ENCODE assay signal across 8 cellular contexts in genomic region chr5:160312960-160313734, GRCh38. TPM values are rescaled to one million over a fixed set of nuclear protein-coding genes. Genes with fewer than 3 reads are reported as not detected.
DNase-seq lines count a peak whose midpoint lies in the region; ATAC-seq, FAIRE-seq and TF ChIP-seq lines count a peak whose summit lies in the region.

No MANE protein-coding gene starts in this region.

- no peaks in the 10 kb centered on the region for H3K9me3 ChIP-seq in endothelial cell of umbilical vein (replicated peaks; ENCODE audit: control insufficient read depth, insufficient read depth, low read length)

- no peaks in the 10 kb centered on the region for H3K27me3 ChIP-seq in endothelial cell of umbilical vein (ENCODE audit: control insufficient read depth in 2 of 2, insufficient read depth in 2 of 2, low read length in 2 of 2)

- dilution Hi-C loops in endothelial cell of umbilical vein (cut with MboI; ENCODE audit: extremely low pct_ligation_motif_present, low sequenced_read_pairs): no loop called here

- no peak overlapping the region for H3K27ac ChIP-seq in endothelial cell of umbilical vein (ENCODE audit: insufficient read depth, low read depth, low read length)

- peak overlapping the region; percentile 72 for H3K4me2 ChIP-seq in endothelial cell of umbilical vein (ENCODE audit: insufficient read depth, low read length)

- TF ChIP-seq CTCF in GM12865 (IDR thresholded peaks at IDR 0.05; ENCODE audit: insufficient read depth, low read depth, low read length, missing control alignments) (no peak), endothelial cell of umbilical vein (IDR thresholded peaks at IDR 0.05; ENCODE audit: extremely low read depth in 1 of 2, insufficient read depth in 1 of 2, low read depth in 1 of 2, low read length in 2 of 2) (no peak)

- no peak for ATAC-seq in HG03280 (IDR thresholded peaks at IDR 0.05; ENCODE audit: unreplicated experiment)
- no peak for ATAC-seq in HG03469 (IDR thresholded peaks at IDR 0.05; ENCODE audit: unreplicated experiment)

- H3K79me2 ChIP-seq in endothelial cell of umbilical vein (ENCODE audit: control insufficient read depth, insufficient read depth, low read length): peaks cover 5% of the 10 kb centered on the region

- H3K4me1 ChIP-seq in endothelial cell of umbilical vein (ENCODE audit: control insufficient read depth, extremely low read depth, insufficient read depth, low read length): peaks cover 28% of the 10 kb centered on the region

- H3K36me3 ChIP-seq in endothelial cell of umbilical vein (ENCODE audit: control insufficient read depth in 2 of 2, extremely low read depth in 1 of 2, insufficient read depth in 2 of 2, low read length in 2 of 2): peaks cover 3 to 5% of the 10 kb centered on the region in 2 experiments

- peak overlapping the region; percentile 85 for H2AFZ ChIP-seq in endothelial cell of umbilical vein (ENCODE audit: low read depth, low read length)

- H3K9ac ChIP-seq in endothelial cell of umbilical vein (replicated peaks; ENCODE audit: extremely low read depth, insufficient read depth, low read length): peak overlapping the region; percentile 65

- TF ChIP-seq POLR2A in endothelial cell of umbilical vein (IDR thresholded peaks at IDR 0.05; ENCODE audit: low read depth, low read length): no peak

- FAIRE-seq in endothelial cell of umbilical vein (lab: Jason Lieb, UNC): no peak

- intact Hi-C loops in endothelial cell of umbilical vein (cut with micrococcal nuclease): loop anchor here (1.0 kb wide), 1 partner anchor 32 kb away; no protein-coding TSS in a partner anchor

- DNase-seq in GM12865 (ENCODE audit: low read depth): no peak
- DNase-seq in NCI-H345 treated with DMSO at 0.1 percent for 48 hours (lab: John Stamatoyannopoulos, UW; ENCODE audit: unreplicated experiment): peak; percentile 41
- DNase-seq in endothelial cell of umbilical vein (ENCODE audit: low read depth, low spot score): no peak
- peak; percentile 3 for DNase-seq in putamen (ENCODE audit: low spot score)
- DNase-seq in effector CD4-positive, alpha-beta T cell: no peak
- no peak for DNase-seq in activated CD4-positive, alpha-beta T cell treated with anti-CD3 and anti-CD28 coated beads for 48 hours

- H4K20me1 ChIP-seq in endothelial cell of umbilical vein (replicated peaks; ENCODE audit: control insufficient read depth, extremely low read depth, insufficient read depth, low read length): no peaks in the 10 kb centered on the region

- H3K4me3 ChIP-seq in GM12865 (ENCODE audit: low read depth, low read length) (peak overlapping the region; percentile 57), endothelial cell of umbilical vein (replicated peaks in 1 of 3; ENCODE audit: insufficient read depth in 1 of 3, low read depth in 1 of 3, low read length in 3 of 3) (peak overlapping the region; percentile 23 to 80 (median 76))

- POLR2A ChIA-PET in endothelial cell of umbilical vein (lab: Charles Lee): interaction anchor here (0.7 kb wide), 1 partner anchor 42 kb away, joined by 4 read pairs; no protein-coding TSS in a partner anchor

- H3K9me1 ChIP-seq in endothelial cell of umbilical vein (replicated peaks; ENCODE audit: control insufficient read depth, extremely low read depth, insufficient read depth, low read length): no peaks in the 10 kb centered on the region

- CTCF ChIA-PET in endothelial cell of umbilical vein (lab: Charles Lee): interaction anchor here (0.8 to 2.6 kb wide), 4 partner anchors 32 to 292 kb away, joined by 3 to 13 read pairs (median 5); no protein-coding TSS in a partner anchor

- TSS peak; percentile 30 for BruUV-seq in endothelial cell of umbilical vein (replicated peaks; lab: Mats Ljungman, UMichigan)

TF ChIP-seq in endothelial cell of umbilical vein, 7 proteins besides CTCF, POLR2A, EP300 and RAD21:
- no peak for TF ChIP-seq FOS (IDR thresholded peaks at IDR 0.05; ENCODE audit: borderline replicate concordance, insufficient read depth, low read length)
- no peak for TF ChIP-seq EZH2 (IDR thresholded peaks at IDR 0.05; ENCODE audit: borderline replicate concordance, low read depth, low read length, severe bottlenecking)
- no peak for TF ChIP-seq POLR2AphosphoS5 (IDR thresholded peaks at IDR 0.05; ENCODE audit: insufficient read depth, low read depth, low read length)
- TF ChIP-seq JUN (IDR thresholded peaks at IDR 0.05; ENCODE audit: borderline replicate concordance, insufficient read depth, insufficient read length, low read depth): no peak
- TF ChIP-seq MAX (IDR thresholded peaks at IDR 0.05; ENCODE audit: insufficient read depth, insufficient read length): no peak
- TF ChIP-seq GATA2 (IDR thresholded peaks at IDR 0.05; ENCODE audit: insufficient read depth, insufficient read length, low read depth, low read length): no peak
- TF ChIP-seq MYC (IDR thresholded peaks at IDR 0.05; ENCODE audit: low read depth, low read length): no peak

RNA-seq across cellular contexts. Expression of gene CCNJL, which starts 0.8 kb away (rescaled TPM):
- 17.4 and 20.0 TPM in 2 replicates for total RNA-seq in endothelial cell of umbilical vein
- polyA plus RNA-seq in endothelial cell of umbilical vein: 21.3 and 24.8 TPM in 2 replicates
- 12.6 and 13.7 TPM in 2 replicates for polyA plus RNA-seq in endothelial cell of umbilical vein (2011; cell fraction: cytosol; rRNA removed)
- 10.4 and 11.8 TPM in 2 replicates for polyA plus RNA-seq in endothelial cell of umbilical vein (2011; cell fraction: nucleus; rRNA removed)
- 7.9 and 10.5 TPM in 2 replicates for polyA plus RNA-seq in endothelial cell of umbilical vein (2012)
- 15.4 and 22.0 TPM in 2 replicates for polyA minus RNA-seq in endothelial cell of umbilical vein
- polyA minus RNA-seq in endothelial cell of umbilical vein (2011; cell fraction: cytosol; rRNA and poly(A)+ RNA removed): 0.61 TPM
- polyA minus RNA-seq in endothelial cell of umbilical vein (2011; cell fraction: nucleus; rRNA and poly(A)+ RNA removed): 12.7 and 17.9 TPM in 2 replicates

RNA-seq across cellular contexts. Expression of gene C1QTNF2, which starts 57.3 kb away (rescaled TPM):
- total RNA-seq in endothelial cell of umbilical vein: 0.53 TPM in 1 of 2 replicates, not detected in the other
- polyA plus RNA-seq in endothelial cell of umbilical vein: 0.46 and 0.52 TPM in 2 replicates
- polyA plus RNA-seq in endothelial cell of umbilical vein (2011; cell fraction: cytosol; rRNA removed): 0.21 and 0.31 TPM in 2 replicates
- polyA plus RNA-seq in endothelial cell of umbilical vein (2011; cell fraction: nucleus; rRNA removed): 0.11 and 0.13 TPM in 2 replicates
- 0.11 and 0.24 TPM in 2 replicates for polyA plus RNA-seq in endothelial cell of umbilical vein (2012)
- not detected in 2 replicates for polyA minus RNA-seq in endothelial cell of umbilical vein
- not detected for polyA minus RNA-seq in endothelial cell of umbilical vein (2011; cell fraction: cytosol; rRNA and poly(A)+ RNA removed)
- 0.14 TPM in 1 of 2 replicates, not detected in the other for polyA minus RNA-seq in endothelial cell of umbilical vein (2011; cell fraction: nucleus; rRNA and poly(A)+ RNA removed)

Comparison
In these comparisons a context has a peak if more than half of its experiments do, and no peak if none do; other contexts are left out.
1. DNase-seq: peak in NCI-H345 treated with DMSO at 0.1 percent for 48 hours (single experiment) and putamen (single experiment); none in GM12865 (single experiment), endothelial cell of umbilical vein (single experiment), effector CD4-positive, alpha-beta T cell (single experiment) and activated CD4-positive, alpha-beta T cell treated with anti-CD3 and anti-CD28 coated beads for 48 hours (single experiment).